In the genomic region with DNA sequence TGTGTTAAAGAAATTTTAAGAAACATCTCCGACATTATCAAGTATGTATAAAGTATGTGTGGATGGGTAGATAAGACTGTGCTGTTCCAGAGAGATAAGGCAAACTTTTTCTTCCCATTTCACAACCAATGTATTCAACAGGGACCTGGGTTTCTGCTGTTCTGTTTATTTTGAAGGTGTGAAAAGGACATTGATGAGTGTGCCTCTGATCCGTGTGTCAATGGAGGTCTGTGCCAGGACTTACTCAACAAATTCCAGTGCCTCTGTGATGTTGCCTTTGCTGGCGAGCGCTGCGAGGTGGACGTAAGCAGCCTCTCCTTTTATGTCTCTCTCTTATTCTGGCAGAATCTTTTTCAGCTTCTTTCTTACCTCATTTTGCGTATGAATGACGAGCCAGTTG, we compare ENCODE assay signal across 14 cellular contexts.
DNase-seq lines count a peak whose midpoint lies in the region; ATAC-seq, FAIRE-seq and TF ChIP-seq lines count a peak whose summit lies in the region.
"Had no signal": no experiment of that assay in that cellular context is flagged by ENCODE, and none has a peak within 500 bp of the region (broad histone marks: within the 10 kb centered on the region; RNA-seq: fewer than 3 reads in every experiment).

No MANE protein-coding gene starts in this region.

- peak in 45 of 76 experiments; percentile 1 to 80 (median 43) for DNase-seq in HUDEP-2 (lab: John Stamatoyannopoulos, UW; ENCODE audit: unreplicated experiment in 76 of 76)
- DNase-seq in bronchial epithelial cell (ENCODE audit: low read depth): peak; percentile 51
- peak; percentile 34 for DNase-seq in hepatocyte (ENCODE audit: low spot score)
- DNase-seq in renal cortical epithelial cell (ENCODE audit: low read depth): peak; percentile 6
- no peak for DNase-seq in activated CD4-positive, CD25-positive, alpha-beta regulatory T cell treated with anti-CD3 and anti-CD28 coated beads, Interleukin-2, amount 50 U/mL, for 72 hours
- no peak for DNase-seq in activated CD4-positive, alpha-beta T cell treated with anti-CD3 and anti-CD28 coated beads, Interleukin-2, amount 50 U/mL, for 4 hours
- DNase-seq: activated B cell treated with CpG ODN at 0.5 μM for 24 hours; activated T-cell treated with anti-CD3 and anti-CD28 coated beads, Interleukin-2, amount 50 U/mL, for 24 hours; NCI-H1436; NCI-H82; stimulated activated CD4-positive, alpha-beta T cell treated with anti-CD3 and anti-CD28 coated beads, Interleukin-2, amount 100 ng/mL, for 48 hours had no signal

- 28% methylated on average over 8 of the region's 8 CpGs for WGBS in hepatocyte (ENCODE audit: low lambda C conversion rate, missing lambda C conversion rate)

- no peak for FAIRE-seq in bronchial epithelial cell (lab: Jason Lieb, UNC)

- H3K27ac ChIP-seq in hepatocyte: no peak overlapping the region
- H3K27ac ChIP-seq: SJSA1 had no signal

- H3K4me3 ChIP-seq in bronchial epithelial cell (ENCODE audit: low read depth, low read length): no peak overlapping the region
- no peak overlapping the region for H3K4me3 ChIP-seq in hepatocyte
- H3K4me3 ChIP-seq: SJSA1 had no signal

- peak overlapping the region; percentile 1 for H3K4me2 ChIP-seq in hepatocyte

- H3K27me3 ChIP-seq in bronchial epithelial cell (ENCODE audit: control insufficient read depth, insufficient read depth, low read length) (no peaks in the 10 kb centered on the region), hepatocyte (no peaks in the 10 kb centered on the region)
- H3K27me3 ChIP-seq: SJSA1 had no signal

- no peak overlapping the region for H2AFZ ChIP-seq in hepatocyte

- H3K36me3 ChIP-seq in bronchial epithelial cell (ENCODE audit: control insufficient read depth, insufficient read depth, low read length) (no peaks in the 10 kb centered on the region), hepatocyte (replicated peaks; ENCODE audit: insufficient read depth, low read depth) (no peaks in the 10 kb centered on the region)
- H3K36me3 ChIP-seq: SJSA1 had no signal

- H3K9me3 ChIP-seq in hepatocyte (ENCODE audit: low read depth): no peaks in the 10 kb centered on the region
- H3K9me3 ChIP-seq: SJSA1 had no signal

- no peaks in the 10 kb centered on the region for H3K79me2 ChIP-seq in hepatocyte

- TF ChIP-seq CTCF in bronchial epithelial cell (IDR thresholded peaks at IDR 0.05; ENCODE audit: insufficient read depth, low read length, severe bottlenecking) (no peak), hepatocyte (IDR thresholded peaks at IDR 0.05; ENCODE audit: poor library complexity) (no peak)

- no peaks in the 10 kb centered on the region for H4K20me1 ChIP-seq in hepatocyte (ENCODE audit: insufficient read depth, poor library complexity, severe bottlenecking)

- H3K4me1 ChIP-seq in hepatocyte (ENCODE audit: insufficient read depth): no peaks in the 10 kb centered on the region
- H3K4me1 ChIP-seq: SJSA1 had no signal

- no peaks in the 10 kb centered on the region for H3K9me2 ChIP-seq in hepatocyte (replicated peaks; ENCODE audit: insufficient read depth)

- ATAC-seq in GM18868 (IDR thresholded peaks at IDR 0.05; ENCODE audit: unreplicated experiment) (no peak), HG03565 (IDR thresholded peaks at IDR 0.05; ENCODE audit: unreplicated experiment) (no peak)

Comparison
In these comparisons a context has a peak if more than half of its experiments do, and no peak if none do; other contexts are left out.
1. DNase-seq: peak in HUDEP-2 (45 of 76), bronchial epithelial cell (single experiment), hepatocyte (single experiment) and renal cortical epithelial cell (single experiment); none in activated CD4-positive, CD25-positive, alpha-beta regulatory T cell treated with anti-CD3 and anti-CD28 coated beads, Interleukin-2, amount 50 U/mL, for 72 hours (single experiment) and activated CD4-positive, alpha-beta T cell treated with anti-CD3 and anti-CD28 coated beads, Interleukin-2, amount 50 U/mL, for 4 hours (0 of 2).